ENCODE assay signal across 24 cellular contexts in the genomic region with DNA sequence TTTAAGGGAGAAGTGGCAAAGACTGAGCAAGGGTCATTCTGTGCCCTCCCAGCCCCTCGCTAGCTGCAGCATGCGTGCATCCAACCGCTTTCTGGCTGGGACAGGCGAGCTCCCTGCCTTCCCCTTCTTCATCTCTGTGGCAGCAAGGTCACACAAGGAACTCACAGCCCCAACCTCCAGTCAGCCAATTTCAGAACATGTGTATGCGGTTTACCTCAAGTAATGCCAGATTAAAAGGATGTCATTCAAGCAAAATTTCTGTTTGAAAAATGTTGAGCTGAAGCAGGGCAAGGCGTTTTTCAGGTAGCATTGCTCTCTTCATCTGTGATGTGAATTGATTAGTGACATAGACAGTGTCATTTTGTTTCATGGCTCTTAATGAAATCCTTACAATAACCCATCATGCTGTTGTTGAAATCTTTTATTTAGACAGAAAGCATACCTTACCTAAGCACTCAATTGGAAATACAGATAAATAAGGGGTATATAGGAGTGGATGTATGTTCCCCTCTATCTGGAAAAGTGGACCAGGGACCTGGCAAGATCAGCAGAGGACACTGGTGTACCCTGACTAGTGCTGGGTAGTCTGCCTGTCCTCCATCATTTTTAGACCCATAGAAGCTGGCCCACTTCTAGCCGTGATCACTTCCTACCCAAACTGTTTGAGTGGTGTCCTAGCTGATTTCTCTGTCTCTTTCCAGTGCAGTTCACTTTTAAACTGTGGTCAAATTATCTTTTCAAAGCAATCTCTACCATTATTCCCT.
"Had no signal": no experiment of that assay in that cellular context is flagged by ENCODE, and none has a peak within 500 bp of the region (broad histone marks: within the 10 kb centered on the region; RNA-seq: fewer than 3 reads in every experiment).

No MANE protein-coding gene starts in this region.

- H3K4me3 Mint-ChIP-seq: activated B cell treated with CpG ODN at 0.5 μM for 24 hours; activated T-cell treated with anti-CD3 and anti-CD28 coated beads, Interleukin-2, amount 50 U/mL, for 4 hours; central memory CD8-positive, alpha-beta T cell; dendritic cell treated with granulocyte-macrophage colony-stimulating factor and Interleukin-4, amounts not matched to agents 40 ng/mL and 50 ng/mL, for 4 days; naive thymus-derived CD8-positive, alpha-beta T cell; stimulated activated naive CD8-positive, alpha-beta T cell treated with anti-CD3 and anti-CD28 coated beads, Interleukin-15, Interleukin-2, amounts not matched to agents 100 ng/mL and 50 ng/mL, for 24 hours; T-cell; type B pancreatic cell had no signal

- H3K27me3 Mint-ChIP-seq: dendritic cell treated with granulocyte-macrophage colony-stimulating factor and Interleukin-4, amounts not matched to agents 40 ng/mL and 50 ng/mL, for 4 days; stimulated activated naive CD8-positive, alpha-beta T cell treated with anti-CD3 and anti-CD28 coated beads, Interleukin-15, Interleukin-2, amounts not matched to agents 100 ng/mL and 50 ng/mL, for 24 hours; type B pancreatic cell had no signal

- H3K27ac ChIP-seq: esophagus muscularis mucosa, left lung, lower lobe of right lung, uterus had no signal

- ATAC-seq: activated T-cell treated with anti-CD3 and anti-CD28 coated beads, Interleukin-2, amount 50 U/mL, for 4 hours; left lung; lower lobe of right lung; right cardiac atrium had no signal

- H3K9me3 ChIP-seq: esophagus muscularis mucosa, left lung, lower lobe of right lung, uterus had no signal

- H3K4me1 Mint-ChIP-seq: activated B cell treated with CpG ODN at 0.5 μM for 24 hours; central memory CD8-positive, alpha-beta T cell; naive thymus-derived CD8-positive, alpha-beta T cell; T-cell had no signal

- FAIRE-seq: bronchial epithelial cell had no signal

- H3K4me1 ChIP-seq: esophagus muscularis mucosa, left lung, lower lobe of right lung, uterus had no signal

- DNase-seq: activated B cell treated with CpG ODN at 0.5 μM for 24 hours; activated CD4-positive, alpha-beta T cell treated with anti-CD3 and anti-CD28 coated beads for 4 hours; activated CD8-positive, alpha-beta memory T cell treated with anti-CD3 and anti-CD28 coated beads, Interleukin-2, amount 50 U/mL, for 48 hours; activated naive CD4-positive, alpha-beta T cell treated with Interleukin-2 at 50 U/mL for 16 hours; activated T-cell treated with anti-CD3 and anti-CD28 coated beads, Interleukin-2, amount 50 U/mL, for 4 hours; anterior cingulate cortex; effector CD4-positive, alpha-beta T cell; foreskin melanocyte; left lung; lower lobe of right lung; mesenchymal stem cell; posterior cingulate gyrus; right cardiac atrium; stimulated activated CD4-positive, alpha-beta T cell treated with anti-CD3 and anti-CD28 coated beads, Interleukin-2, amount 100 ng/mL, for 24 hours; substantia nigra; T-cell; uterus had no signal

- H3K27ac Mint-ChIP-seq: activated B cell treated with CpG ODN at 0.5 μM for 24 hours; dendritic cell treated with granulocyte-macrophage colony-stimulating factor and Interleukin-4, amounts not matched to agents 40 ng/mL and 50 ng/mL, for 4 days; naive thymus-derived CD8-positive, alpha-beta T cell; stimulated activated naive CD8-positive, alpha-beta T cell treated with anti-CD3 and anti-CD28 coated beads, Interleukin-15, Interleukin-2, amounts not matched to agents 100 ng/mL and 50 ng/mL, for 24 hours; T-cell; type B pancreatic cell had no signal

- H3K27me3 ChIP-seq: esophagus muscularis mucosa, left lung, uterus had no signal

- H3K9me3 Mint-ChIP-seq: central memory CD8-positive, alpha-beta T cell; dendritic cell treated with granulocyte-macrophage colony-stimulating factor and Interleukin-4, amounts not matched to agents 40 ng/mL and 50 ng/mL, for 4 days; stimulated activated naive CD8-positive, alpha-beta T cell treated with anti-CD3 and anti-CD28 coated beads, Interleukin-15, Interleukin-2, amounts not matched to agents 100 ng/mL and 50 ng/mL, for 24 hours; type B pancreatic cell had no signal

- H3K4me3 ChIP-seq: esophagus muscularis mucosa, left lung, lower lobe of right lung, uterus had no signal

- H3K36me3 ChIP-seq: esophagus muscularis mucosa, left lung, lower lobe of right lung, uterus had no signal

- H3K36me3 Mint-ChIP-seq: type B pancreatic cell had no signal
